ENCODE assay signal across 8 cellular contexts in genomic region chr7:120554960-120555571, GRCh38.
DNase-seq lines count a peak whose midpoint lies in the region; ATAC-seq, FAIRE-seq and TF ChIP-seq lines count a peak whose summit lies in the region.

No MANE protein-coding gene starts in this region.

- no peaks in the 10 kb centered on the region for H3K36me3 ChIP-seq in OCI-LY3 (replicated peaks; ENCODE audit: low read depth, low read length)

- no peak overlapping the region for H2AFZ ChIP-seq in OCI-LY3 (ENCODE audit: low read depth, low read length)

- H3K4me3 ChIP-seq in OCI-LY3 (ENCODE audit: low read length) = no peak overlapping the region

- H3K9me3 Mint-ChIP-seq in neural crest cell = no peaks in the 10 kb centered on the region

- peaks cover 4% of the 10 kb centered on the region for H3K4me1 Mint-ChIP-seq in neural crest cell

- no peaks in the 10 kb centered on the region for H3K27me3 Mint-ChIP-seq in neural crest cell (ENCODE audit: low read depth)

- H4K20me1 ChIP-seq in OCI-LY3 (ENCODE audit: insufficient read depth, low read length) = no peaks in the 10 kb centered on the region

- peaks cover 12% of the 10 kb centered on the region for H3K4me1 ChIP-seq in OCI-LY3 (ENCODE audit: low read length)

- ATAC-seq in GM21723 (IDR thresholded peaks at IDR 0.05; ENCODE audit: unreplicated experiment) = peak; percentile 73

- H3K4me2 ChIP-seq in OCI-LY3 (ENCODE audit: low read length) = no peak overlapping the region

- no peak overlapping the region for H3K27ac ChIP-seq in OCI-LY3 (ENCODE audit: low read length)

- DNase-seq in NCI-H510A treated with DMSO at 0.1 percent for 48 hours (lab: John Stamatoyannopoulos, UW) (peak; percentile 23), NCI-H510A (lab: John Stamatoyannopoulos, UW) (no peak), HTR-8/SVneo (ENCODE audit: insufficient read length, low spot score) (peak; percentile 24), neural crest cell (ENCODE audit: low read depth, low spot score) (peak; percentile 35), activated T-cell treated with anti-CD3 and anti-CD28 coated beads for 4 hours (no peak)

- H3K27ac Mint-ChIP-seq in neural crest cell (ENCODE audit: unreplicated experiment) = no peak overlapping the region

- H3K4me3 Mint-ChIP-seq in neural crest cell = no peak overlapping the region

- peak; percentile 91 for TF ChIP-seq CTCF in OCI-LY3 (IDR thresholded peaks at IDR 0.05; ENCODE audit: low read depth, low read length)
- TF ChIP-seq CTCF in neural crest cell (conservative IDR thresholded peaks at IDR 0.05) = peak; percentile 90

- H3K27me3 ChIP-seq in OCI-LY3 (ENCODE audit: low read depth, low read length) = no peaks in the 10 kb centered on the region

- H3K9me3 ChIP-seq in OCI-LY3 (ENCODE audit: insufficient read depth, low read length) = no peaks in the 10 kb centered on the region

- FAIRE-seq in HTR-8/SVneo (lab: Jason Lieb, UNC) = no peak
- FAIRE-seq in endometrium (lab: Jason Lieb, UNC) = peak; percentile 69

- H3K36me3 Mint-ChIP-seq in neural crest cell (ENCODE audit: low read depth) = no peaks in the 10 kb centered on the region

- H3K9ac ChIP-seq in OCI-LY3 (ENCODE audit: low read length) = no peak overlapping the region

- H3K79me2 ChIP-seq in OCI-LY3 (ENCODE audit: low read length) = no peaks in the 10 kb centered on the region

Comparison
In these comparisons a context has a peak if more than half of its experiments do, and no peak if none do; other contexts are left out.
1. DNase-seq: peak in NCI-H510A treated with DMSO at 0.1 percent for 48 hours (single experiment), HTR-8/SVneo (single experiment) and neural crest cell (single experiment); none in NCI-H510A (single experiment) and activated T-cell treated with anti-CD3 and anti-CD28 coated beads for 4 hours (single experiment).